ENCODE assay signal across 1 cellular context in genomic region chr10:92573798-92574544, GRCh38.
A peak's percentile ranks its signal among the peaks of the same experiment; 100 is the strongest.
TF ChIP-seq lines count a peak whose summit lies in the region.

TSS of gene IDE (minus strand) at chr10:92574093. CDS start at chr10:92574019, 74 bp downstream.

TF ChIP-seq in HepG2, 621 proteins besides CTCF, POLR2A, EP300 and RAD21 (continued from another document):
- TF ChIP-seq, protein P1, sequence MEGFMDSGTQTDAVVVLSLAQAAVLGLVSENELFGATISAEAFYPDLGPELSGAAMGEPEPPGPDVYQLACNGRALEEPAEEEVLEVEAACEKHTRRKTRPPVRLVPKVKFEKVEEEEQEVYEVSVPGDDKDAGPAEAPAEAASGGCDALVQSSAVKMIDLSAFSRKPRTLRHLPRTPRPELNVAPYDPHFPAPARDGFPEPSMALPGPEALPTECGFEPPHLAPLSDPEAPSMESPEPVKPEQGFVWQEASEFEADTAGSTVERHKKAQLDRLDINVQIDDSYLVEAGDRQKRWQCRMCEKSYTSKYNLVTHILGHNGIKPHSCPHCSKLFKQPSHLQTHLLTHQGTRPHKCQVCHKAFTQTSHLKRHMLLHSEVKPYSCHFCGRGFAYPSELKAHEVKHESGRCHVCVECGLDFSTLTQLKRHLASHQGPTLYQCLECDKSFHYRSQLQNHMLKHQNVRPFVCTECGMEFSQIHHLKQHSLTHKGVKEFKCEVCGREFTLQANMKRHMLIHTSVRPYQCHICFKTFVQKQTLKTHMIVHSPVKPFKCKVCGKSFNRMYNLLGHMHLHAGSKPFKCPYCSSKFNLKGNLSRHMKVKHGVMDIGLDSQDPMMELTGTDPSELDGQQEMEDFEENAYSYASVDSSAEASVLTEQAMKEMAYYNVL (CRISPR knock-in tag; IDR thresholded peaks at IDR 0.05; ENCODE audit: borderline replicate concordance): no peak; the same call in none of the 2 replicates
- peak; percentile 47 for TF ChIP-seq CHD2 (IDR thresholded peaks at IDR 0.05; ENCODE audit: low read depth, low read length)
- TF ChIP-seq FOXA1 (IDR thresholded peaks at IDR 0.05): no peak
- no peak; the same call in 1 of the 2 replicates for TF ChIP-seq FOXA1 (CRISPR knock-in tag; IDR thresholded peaks at IDR 0.05)
- peak; percentile 78 for TF ChIP-seq CBX1 (IDR thresholded peaks at IDR 0.05; ENCODE audit: low read depth)
- TF ChIP-seq RBM22 (optimal IDR thresholded peaks at IDR 0.05; ENCODE audit: low read length): no peak
- no peak for TF ChIP-seq ZNF296 (CRISPR knock-in tag; conservative IDR thresholded peaks at IDR 0.05)
- no peak for TF ChIP-seq CEBPB (IDR thresholded peaks at IDR 0.05; ENCODE audit: borderline replicate concordance, low read depth, low read length)
- 0 out of 2 replicates have a peak, but pooled peaks have one; percentile 57 for TF ChIP-seq ZNF878 (CRISPR knock-in tag; IDR thresholded peaks at IDR 0.05)
- TF ChIP-seq ZNF17 (CRISPR knock-in tag; IDR thresholded peaks at IDR 0.05): 0 out of 2 replicates have a peak, but pooled peaks have one; percentile 28
- TF ChIP-seq TMF1 (CRISPR knock-in tag; IDR thresholded peaks at IDR 0.05; ENCODE audit: low read depth): no peak; the same call in 1 of the 2 replicates
- peak; percentile 90; the same call in 1 of the 2 replicates for TF ChIP-seq MXD1 (CRISPR knock-in tag; IDR thresholded peaks at IDR 0.05)
- TF ChIP-seq, protein P2, sequence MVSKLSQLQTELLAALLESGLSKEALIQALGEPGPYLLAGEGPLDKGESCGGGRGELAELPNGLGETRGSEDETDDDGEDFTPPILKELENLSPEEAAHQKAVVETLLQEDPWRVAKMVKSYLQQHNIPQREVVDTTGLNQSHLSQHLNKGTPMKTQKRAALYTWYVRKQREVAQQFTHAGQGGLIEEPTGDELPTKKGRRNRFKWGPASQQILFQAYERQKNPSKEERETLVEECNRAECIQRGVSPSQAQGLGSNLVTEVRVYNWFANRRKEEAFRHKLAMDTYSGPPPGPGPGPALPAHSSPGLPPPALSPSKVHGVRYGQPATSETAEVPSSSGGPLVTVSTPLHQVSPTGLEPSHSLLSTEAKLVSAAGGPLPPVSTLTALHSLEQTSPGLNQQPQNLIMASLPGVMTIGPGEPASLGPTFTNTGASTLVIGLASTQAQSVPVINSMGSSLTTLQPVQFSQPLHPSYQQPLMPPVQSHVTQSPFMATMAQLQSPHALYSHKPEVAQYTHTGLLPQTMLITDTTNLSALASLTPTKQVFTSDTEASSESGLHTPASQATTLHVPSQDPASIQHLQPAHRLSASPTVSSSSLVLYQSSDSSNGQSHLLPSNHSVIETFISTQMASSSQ (IDR thresholded peaks at IDR 0.05; ENCODE audit: low read depth): no peak
- TF ChIP-seq, protein P2 (CRISPR knock-in tag; IDR thresholded peaks at IDR 0.05; ENCODE audit: borderline replicate concordance): peak; percentile 37; the same call in 1 of the 2 replicates
- TF ChIP-seq FOSL2 (CRISPR knock-in tag; IDR thresholded peaks at IDR 0.05): no peak; the same call in 1 of the 2 replicates
- no peak for TF ChIP-seq SNAPC5 (CRISPR knock-in tag; IDR thresholded peaks at IDR 0.05; ENCODE audit: borderline replicate concordance)
- TF ChIP-seq, protein P3, sequence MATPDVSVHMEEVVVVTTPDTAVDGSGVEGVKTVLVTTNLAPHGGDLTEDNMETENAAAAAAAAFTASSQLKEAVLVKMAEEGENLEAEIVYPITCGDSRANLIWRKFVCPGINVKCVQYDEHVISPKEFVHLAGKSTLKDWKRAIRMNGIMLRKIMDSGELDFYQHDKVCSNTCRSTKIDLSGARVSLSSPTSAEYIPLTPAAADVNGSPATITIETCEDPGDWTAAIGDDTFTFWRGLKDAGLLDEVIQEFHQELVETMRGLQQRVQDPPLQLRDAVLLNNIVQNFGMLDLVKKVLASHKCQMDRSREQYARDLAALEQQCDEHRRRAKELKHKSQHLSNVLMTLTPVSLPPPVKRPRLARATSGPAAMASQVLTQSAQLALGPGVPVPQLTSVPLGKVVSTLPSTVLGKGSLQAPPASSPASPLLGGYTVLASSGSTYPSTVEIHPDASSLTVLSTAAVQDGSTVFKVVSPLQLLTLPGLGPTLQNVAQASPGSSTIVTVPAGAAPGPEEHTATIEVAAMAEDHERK (CRISPR knock-in tag; IDR thresholded peaks at IDR 0.05; ENCODE audit: low read depth): no peak
- TF ChIP-seq LBX2 (CRISPR knock-in tag; IDR thresholded peaks at IDR 0.05; ENCODE audit: borderline replicate concordance): no peak
- TF ChIP-seq ZNF383 (CRISPR knock-in tag; IDR thresholded peaks at IDR 0.05; ENCODE audit: borderline replicate concordance): 0 out of 2 replicates have a peak, but pooled peaks have one; percentile 75
- 0 out of 2 replicates have a peak, but pooled peaks have one; percentile 68 for TF ChIP-seq RNF2 (conservative IDR thresholded peaks at IDR 0.05; ENCODE audit: low read depth)
- TF ChIP-seq CCAR2 (optimal IDR thresholded peaks at IDR 0.05; ENCODE audit: low read depth, low read length): no peak
- TF ChIP-seq ZNF136 (CRISPR knock-in tag; IDR thresholded peaks at IDR 0.05; ENCODE audit: low read depth): peak; percentile 93; the same call in 1 of the 2 replicates
- TF ChIP-seq ZBTB7A (CRISPR knock-in tag; IDR thresholded peaks at IDR 0.05): peak; percentile 85; the same call in 1 of the 2 replicates
- peak; percentile 73; the same call in 1 of the 2 replicates for TF ChIP-seq AHR (CRISPR knock-in tag; IDR thresholded peaks at IDR 0.05)
- TF ChIP-seq CSRNP1 (CRISPR knock-in tag; IDR thresholded peaks at IDR 0.05): peak; percentile 45; the same call in 1 of the 2 replicates
- TF ChIP-seq ZNF468 (CRISPR knock-in tag; IDR thresholded peaks at IDR 0.05): no peak
- TF ChIP-seq ZNF138 (CRISPR knock-in tag; IDR thresholded peaks at IDR 0.05; ENCODE audit: low read depth): no peak
- no peak for TF ChIP-seq KDM6A (CRISPR knock-in tag; IDR thresholded peaks at IDR 0.05; ENCODE audit: low read depth)
- TF ChIP-seq NFRKB (IDR thresholded peaks at IDR 0.05): no peak
- TF ChIP-seq ZNF510 (CRISPR knock-in tag; IDR thresholded peaks at IDR 0.05; ENCODE audit: low read depth): peak; percentile 86; the same call in 1 of the 2 replicates
- TF ChIP-seq ZBTB34 (CRISPR knock-in tag; IDR thresholded peaks at IDR 0.05): no peak
- TF ChIP-seq, protein P4, sequence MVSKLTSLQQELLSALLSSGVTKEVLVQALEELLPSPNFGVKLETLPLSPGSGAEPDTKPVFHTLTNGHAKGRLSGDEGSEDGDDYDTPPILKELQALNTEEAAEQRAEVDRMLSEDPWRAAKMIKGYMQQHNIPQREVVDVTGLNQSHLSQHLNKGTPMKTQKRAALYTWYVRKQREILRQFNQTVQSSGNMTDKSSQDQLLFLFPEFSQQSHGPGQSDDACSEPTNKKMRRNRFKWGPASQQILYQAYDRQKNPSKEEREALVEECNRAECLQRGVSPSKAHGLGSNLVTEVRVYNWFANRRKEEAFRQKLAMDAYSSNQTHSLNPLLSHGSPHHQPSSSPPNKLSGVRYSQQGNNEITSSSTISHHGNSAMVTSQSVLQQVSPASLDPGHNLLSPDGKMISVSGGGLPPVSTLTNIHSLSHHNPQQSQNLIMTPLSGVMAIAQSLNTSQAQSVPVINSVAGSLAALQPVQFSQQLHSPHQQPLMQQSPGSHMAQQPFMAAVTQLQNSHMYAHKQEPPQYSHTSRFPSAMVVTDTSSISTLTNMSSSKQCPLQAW (CRISPR knock-in tag; IDR thresholded peaks at IDR 0.05): peak; percentile 96; the same call in 1 of the 2 replicates
- TF ChIP-seq, protein P5, sequence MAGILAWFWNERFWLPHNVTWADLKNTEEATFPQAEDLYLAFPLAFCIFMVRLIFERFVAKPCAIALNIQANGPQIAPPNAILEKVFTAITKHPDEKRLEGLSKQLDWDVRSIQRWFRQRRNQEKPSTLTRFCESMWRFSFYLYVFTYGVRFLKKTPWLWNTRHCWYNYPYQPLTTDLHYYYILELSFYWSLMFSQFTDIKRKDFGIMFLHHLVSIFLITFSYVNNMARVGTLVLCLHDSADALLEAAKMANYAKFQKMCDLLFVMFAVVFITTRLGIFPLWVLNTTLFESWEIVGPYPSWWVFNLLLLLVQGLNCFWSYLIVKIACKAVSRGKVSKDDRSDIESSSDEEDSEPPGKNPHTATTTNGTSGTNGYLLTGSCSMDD (CRISPR knock-in tag; IDR thresholded peaks at IDR 0.05): no peak
- TF ChIP-seq YEATS2 (CRISPR knock-in tag; IDR thresholded peaks at IDR 0.05; ENCODE audit: borderline replicate concordance): peak; percentile 78
- peak; percentile 23 for TF ChIP-seq ZNF782 (CRISPR knock-in tag; IDR thresholded peaks at IDR 0.05; ENCODE audit: borderline replicate concordance)
- TF ChIP-seq, protein P6, sequence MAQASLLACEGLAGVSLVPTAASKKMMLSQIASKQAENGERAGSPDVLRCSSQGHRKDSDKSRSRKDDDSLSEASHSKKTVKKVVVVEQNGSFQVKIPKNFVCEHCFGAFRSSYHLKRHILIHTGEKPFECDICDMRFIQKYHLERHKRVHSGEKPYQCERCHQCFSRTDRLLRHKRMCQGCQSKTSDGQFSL (CRISPR knock-in tag; IDR thresholded peaks at IDR 0.05): peak; percentile 86
- no peak for TF ChIP-seq ZNF281 (CRISPR knock-in tag; IDR thresholded peaks at IDR 0.05; ENCODE audit: borderline replicate concordance)
